9 cellular contexts compared by ENCODE assay signal in the genomic region with DNA sequence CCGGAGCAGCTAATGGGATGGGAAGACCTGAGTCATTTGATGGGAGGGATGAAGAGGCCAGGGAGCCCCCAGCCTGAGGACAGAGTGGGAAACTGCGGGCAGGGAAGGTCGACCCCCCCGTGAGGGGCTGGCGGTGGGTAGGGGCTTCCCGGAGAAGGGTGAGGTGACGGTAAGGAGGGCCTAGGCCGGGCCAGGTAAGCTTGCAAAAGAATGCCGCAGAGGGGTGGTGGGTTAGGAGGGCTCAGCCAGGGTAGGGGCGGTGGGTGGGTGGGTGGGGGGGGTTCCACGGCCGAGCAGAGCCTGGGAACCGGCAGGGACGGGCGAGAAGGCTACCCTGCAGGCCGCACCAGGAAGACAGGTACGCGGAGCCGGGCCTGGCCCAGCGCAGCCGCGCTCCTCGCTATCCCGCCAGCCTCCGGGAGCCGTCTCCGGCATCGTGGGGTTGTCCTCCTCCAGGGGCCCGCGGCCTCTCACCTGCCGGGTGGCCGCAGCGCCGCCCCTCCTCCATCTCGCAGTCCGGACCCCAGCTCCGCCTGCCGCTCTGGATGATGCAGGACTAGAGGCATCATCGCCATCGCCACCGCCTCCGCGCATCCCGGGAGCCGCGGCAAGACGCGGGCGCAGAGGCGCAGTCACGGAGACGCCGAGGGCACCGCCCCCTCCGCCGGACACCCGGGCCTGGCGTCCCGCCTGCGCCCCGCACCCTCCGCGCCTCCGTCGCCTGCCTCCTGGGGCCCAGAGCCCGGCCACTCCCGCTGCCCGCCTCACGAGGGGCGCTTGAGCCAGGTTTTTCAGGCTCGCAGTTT. TPM values are rescaled to one million over a fixed set of nuclear protein-coding genes. Genes with fewer than 3 reads are reported as not detected.
DNase-seq lines count a peak whose midpoint lies in the region; ATAC-seq and TF ChIP-seq lines count a peak whose summit lies in the region.
"Had no signal": no experiment of that assay in that cellular context is flagged by ENCODE, and none has a peak within 500 bp of the region (broad histone marks: within the 10 kb centered on the region; RNA-seq: fewer than 3 reads in every experiment).

A gene (minus strand): TSS at position 614 of the 806 bp plus-strand sequence. CDS start 5,211 bp downstream, outside the sequence.

- intact Hi-C loops in body of pancreas (cut with DNase I): no loop called here
- intact Hi-C loops in posterior cingulate gyrus (cut with DNase I): no loop called here

- H3K27ac ChIP-seq in body of pancreas: peak within 1 kb of the TSS; percentile 42 to 74 (median 63)

- CTCF ChIA-PET in T-cell (lab: Charles Lee): no interaction called here

- TF ChIP-seq CTCF in body of pancreas (IDR thresholded peaks at IDR 0.05): peak in 2 of 7 experiments; percentile 10 to 12

- H3K27me3 ChIP-seq in body of pancreas: no peaks in the 10 kb centered on the region

- H3K4me3 ChIP-seq in body of pancreas: no peak within 1 kb of the TSS

- H3K27me3 Mint-ChIP-seq in T-cell: no peaks in the 10 kb centered on the region

- H3K4me1 Mint-ChIP-seq in T-cell: peaks cover 13 to 32% (median 20%) of the 10 kb centered on the region in 3 donors

- peak; percentile 89 for ATAC-seq in body of pancreas
- no peak for ATAC-seq in T-cell (replicated peaks in 1 of 4)
- ATAC-seq in HG03108 (IDR thresholded peaks at IDR 0.05; ENCODE audit: unreplicated experiment): no peak

- peaks cover 27% of the 10 kb centered on the region for H3K36me3 Mint-ChIP-seq in T-cell

- no peak within 1 kb of the TSS for H3K4me3 Mint-ChIP-seq in T-cell

- no peaks in the 10 kb centered on the region for H3K4me1 ChIP-seq in body of pancreas

- peak; percentile 14 to 41 (median 30) for TF ChIP-seq POLR2A in body of pancreas (IDR thresholded peaks at IDR 0.05)

- H3K27ac Mint-ChIP-seq in T-cell: no peak within 1 kb of the TSS

- H3K36me3 ChIP-seq in body of pancreas (replicated peaks in 1 of 2; ENCODE audit: insufficient read depth in 1 of 2, low read depth in 2 of 2): no peaks in the 10 kb centered on the region

- no peaks in the 10 kb centered on the region for H3K9me3 ChIP-seq in body of pancreas

- DNase-seq in Ammon's horn (ENCODE audit: low spot score) (peak; percentile 70), body of pancreas (peak; percentile 37 to 64 (median 47)), hippocampal formation (lab: John Stamatoyannopoulos, UW) (peak; percentile 29 to 67), posterior cingulate gyrus (peak; percentile 56 to 97 (median 78)), T-cell (no peak), A172 (ENCODE audit: low spot score) (no peak), NCI-H748 (lab: John Stamatoyannopoulos, UW; ENCODE audit: unreplicated experiment) (no peak)
- DNase-seq: T1000 had no signal

- H3K9me3 Mint-ChIP-seq in T-cell: no peaks in the 10 kb centered on the region

- POLR2A ChIA-PET in T-cell (lab: Charles Lee): no interaction called here

- WGBS in body of pancreas, 2 donors: 39 to 50% methylated on average over 33 to 62 of the region's 71 CpGs

RNA-seq across cellular contexts. Expression of the gene that starts here (rescaled TPM):
- total RNA-seq in body of pancreas: 1 to 10 TPM; 2.1 to 4.0 TPM
- total RNA-seq in T-cell: 1 to 10 TPM; 2.3 to 3.4 (median 3.0) TPM
- total RNA-seq in A172 (2014; rRNA removed; shearing (Covaris generic)): 0.81 and 1.3 TPM in 2 replicates

Comparison
In these comparisons a context has a peak if more than half of its experiments do, and no peak if none do; other contexts are left out.
1. DNase-seq: peak in Ammon's horn (single experiment), body of pancreas (4 of 4), hippocampal formation (2 of 2) and posterior cingulate gyrus (10 of 10); none in T-cell (0 of 34), A172 (single experiment) and NCI-H748 (single experiment).